In genomic region chr6:44072959-44073611, GRCh38 we compare ENCODE assay signal across 8 cellular contexts. TPM values are rescaled to one million over a fixed set of nuclear protein-coding genes. Genes with fewer than 3 reads are reported as not detected.
A peak's percentile ranks its signal among the peaks of the same experiment; 100 is the strongest.
DNase-seq lines count a peak whose midpoint lies in the region; ATAC-seq and TF ChIP-seq lines count a peak whose summit lies in the region.

No MANE protein-coding gene starts in this region.

- peak overlapping the region; percentile 39 for H3K4me3 ChIP-seq in ectodermal cell (ENCODE audit: insufficient read depth, low read depth, low read length)

- peak; percentile 62 for ATAC-seq in HG03432 (IDR thresholded peaks at IDR 0.05; ENCODE audit: unreplicated experiment)

- peaks cover 10% of the 10 kb centered on the region for H3K27me3 ChIP-seq in ectodermal cell (ENCODE audit: control insufficient read depth, insufficient read depth, low read length, poor library complexity, severe bottlenecking)

- H3K9me3 Mint-ChIP-seq in mesothelial cell of epicardium: no peaks in the 10 kb centered on the region

- H3K36me3 ChIP-seq in ectodermal cell (ENCODE audit: control insufficient read depth, insufficient read depth, low read length): no peaks in the 10 kb centered on the region

- peak overlapping the region; percentile 97 for H3K27ac Mint-ChIP-seq in mesothelial cell of epicardium

- DNase-seq in 8988T: peak; percentile 93
- DNase-seq in activated CD4-positive, alpha-beta T cell treated with anti-CD3 and anti-CD28 coated beads for 4 hours: peak; percentile 61 to 71
- DNase-seq in mesothelial cell of epicardium (ENCODE audit: low spot score in 2 of 2, unreplicated experiment in 2 of 2): peak; percentile 87 to 88
- peak; percentile 72 to 78 for DNase-seq in stimulated activated CD8-positive, alpha-beta memory T cell treated with anti-CD3 and anti-CD28 coated beads, Interleukin-2, amount 100 ng/mL, for 48 hours (ENCODE audit: low read depth in 2 of 2)
- DNase-seq in KG1 (lab: John Stamatoyannopoulos, UW): no peak

- no peak for TF ChIP-seq CTCF in mesothelial cell of epicardium (IDR thresholded peaks at IDR 0.05; ENCODE audit: unreplicated experiment)

- no peak overlapping the region for H3K27ac ChIP-seq in ectodermal cell (ENCODE audit: insufficient read depth, low read depth, low read length, poor library complexity, severe bottlenecking)

- H3K9me3 ChIP-seq in ectodermal cell (ENCODE audit: control insufficient read depth, low read length): no peaks in the 10 kb centered on the region

- H3K4me1 ChIP-seq in ectodermal cell (ENCODE audit: control insufficient read depth, insufficient read depth, low read length): peaks cover 45% of the 10 kb centered on the region

- peaks cover 3% of the 10 kb centered on the region for H3K27me3 Mint-ChIP-seq in mesothelial cell of epicardium (ENCODE audit: low read depth)

- WGBS in ectodermal cell, 2 experiments: 3% methylated on average over 54 to 55 of the region's 55 CpGs

- no peaks in the 10 kb centered on the region for H3K36me3 Mint-ChIP-seq in mesothelial cell of epicardium

- H3K4me3 Mint-ChIP-seq in mesothelial cell of epicardium: peak overlapping the region; percentile 74

- H3K4me1 Mint-ChIP-seq in mesothelial cell of epicardium: peaks cover 63% of the 10 kb centered on the region

- peak; percentile 69 for TF ChIP-seq POLR2A in GM19193 (IDR thresholded peaks at IDR 0.05; ENCODE audit: extremely low read depth, insufficient read depth, insufficient read length)

RNA-seq across cellular contexts. Expression of gene MRPL14, which starts 54.2 kb away (rescaled TPM):
- polyA plus RNA-seq in ectodermal cell (2013, experiment 1 of 4): 68.6 TPM
- polyA plus RNA-seq in ectodermal cell (2013, experiment 2 of 4): 70.6 TPM
- 60.4 TPM for polyA plus RNA-seq in ectodermal cell (2013, experiment 3 of 4)
- polyA plus RNA-seq in ectodermal cell (2013, experiment 4 of 4): 62.2 TPM
- 46.9 to 50.9 TPM (median 49.5 TPM) in 3 replicates for total RNA-seq in mesothelial cell of epicardium

RNA-seq across cellular contexts. Expression of gene TMEM63B, which starts 54.3 kb away (rescaled TPM):
- polyA plus RNA-seq in ectodermal cell (2013, experiment 1 of 4): 57.9 TPM
- 61.8 TPM for polyA plus RNA-seq in ectodermal cell (2013, experiment 2 of 4)
- polyA plus RNA-seq in ectodermal cell (2013, experiment 3 of 4): 41.3 TPM
- polyA plus RNA-seq in ectodermal cell (2013, experiment 4 of 4): 47.3 TPM
- total RNA-seq in mesothelial cell of epicardium: 44.7 to 54.9 TPM (median 49.3 TPM) in 3 replicates
